ENCODE assay signal across 8 cellular contexts in the genomic region with DNA sequence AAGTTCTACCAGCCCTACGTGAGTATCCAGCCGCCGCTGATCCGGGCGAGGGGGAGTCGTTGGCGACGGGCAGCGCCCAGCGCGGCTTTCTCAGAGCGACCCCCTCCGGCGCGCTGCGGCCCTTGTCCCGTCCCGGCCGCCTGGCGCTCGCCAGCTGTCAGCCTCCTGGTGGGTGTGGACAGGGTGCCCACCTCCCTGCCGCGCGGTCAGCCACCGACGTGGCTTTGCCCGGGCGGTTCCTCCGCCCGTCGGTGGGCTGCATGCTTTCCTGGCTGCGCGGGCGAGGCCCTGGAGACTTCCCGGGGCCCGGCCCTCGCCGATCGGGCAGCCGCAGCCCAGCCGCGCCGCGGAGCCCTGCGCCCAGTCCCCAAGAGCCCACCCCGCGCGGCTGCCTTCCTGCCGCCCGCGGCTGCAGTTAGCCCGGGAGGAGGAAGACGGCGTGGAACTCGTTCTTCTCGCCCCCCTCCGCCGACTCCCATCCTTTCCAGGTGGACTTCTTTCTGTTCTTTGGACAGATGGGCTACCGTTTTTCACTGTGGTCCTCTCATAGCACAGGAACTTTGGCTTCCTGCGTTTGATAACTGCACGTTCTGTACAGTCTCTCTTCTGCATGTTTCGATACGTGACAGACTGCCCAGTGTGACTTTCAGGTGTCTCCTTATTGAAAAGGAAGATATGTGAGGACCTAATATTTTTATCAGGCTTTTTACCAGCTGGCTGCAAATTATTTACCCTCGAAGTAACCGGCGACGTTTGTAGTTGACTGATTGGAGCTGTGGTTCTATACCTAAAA. TPM values are rescaled to one million over a fixed set of nuclear protein-coding genes. Genes with fewer than 3 reads are reported as not detected.
DNase-seq lines count a peak whose midpoint lies in the region; ATAC-seq and TF ChIP-seq lines count a peak whose summit lies in the region.

No MANE protein-coding gene starts in this region.

- no peaks in the 10 kb centered on the region for H3K27me3 ChIP-seq in right atrium auricular region

- peaks cover 0 to 52% of the 10 kb centered on the region in 2 donors for H3K4me1 ChIP-seq in right atrium auricular region

- H3K9me3 ChIP-seq in right atrium auricular region = no peaks in the 10 kb centered on the region

- peak overlapping the region; percentile 97 to 98 for H3K27ac ChIP-seq in right atrium auricular region

- TF ChIP-seq CTCF in right atrium auricular region (IDR thresholded peaks at IDR 0.05) = peak in 1 of 2 donors; percentile 53

- peaks cover under 1% of the 10 kb centered on the region for H3K36me3 ChIP-seq in right atrium auricular region

- ATAC-seq in GM19351 (IDR thresholded peaks at IDR 0.05; ENCODE audit: unreplicated experiment) = peak; percentile 30
- ATAC-seq in HG03280 (IDR thresholded peaks at IDR 0.05; ENCODE audit: unreplicated experiment) = peak; percentile 30

- peak overlapping the region; percentile 86 to 88 for H3K4me3 ChIP-seq in right atrium auricular region

- DNase-seq in DMS114 treated with DMSO at 0.1 percent for 48 hours (lab: John Stamatoyannopoulos, UW; ENCODE audit: unreplicated experiment) = peak; percentile 67
- peak; percentile 57 to 58 for DNase-seq in NOMO-1 (lab: John Stamatoyannopoulos, UW; ENCODE audit: unreplicated experiment in 2 of 2)
- DNase-seq in amniotic stem cell (lab: John Stamatoyannopoulos, UW) = peak; percentile 71
- no peak for DNase-seq in right atrium auricular region (ENCODE audit: low spot score)
- DNase-seq in putamen (ENCODE audit: low spot score) = peak; percentile 57
- no peak for DNase-seq in effector CD8-positive, alpha-beta T cell (lab: John Stamatoyannopoulos, UW)

RNA-seq across cellular contexts. Expression of a gene that starts 0.6 kb away (rescaled TPM):
- 10 to 100 TPM; 50.1 to 63.4 TPM for total RNA-seq in right atrium auricular region

RNA-seq across cellular contexts. Expression of a gene that starts 0.9 kb away (rescaled TPM):
- 10 to 100 TPM; 15.7 to 19.4 TPM for total RNA-seq in right atrium auricular region

RNA-seq across cellular contexts. Expression of a gene that starts 25.8 kb away (rescaled TPM):
- 10 to 100 TPM; 24.7 to 66.0 TPM for total RNA-seq in right atrium auricular region

Comparison
In these comparisons a context has a peak if more than half of its experiments do, and no peak if none do; other contexts are left out.
1. DNase-seq: peak in DMS114 treated with DMSO at 0.1 percent for 48 hours (single experiment), NOMO-1 (2 of 2), amniotic stem cell (single experiment) and putamen (single experiment); none in right atrium auricular region (single experiment) and effector CD8-positive, alpha-beta T cell (single experiment).